31 cellular contexts compared by ENCODE assay signal in genomic region chr5:107228237-107228636, GRCh38.
"Had no signal": no experiment of that assay in that cellular context is flagged by ENCODE, and none has a peak within 500 bp of the region (broad histone marks: within the 10 kb centered on the region; RNA-seq: fewer than 3 reads in every experiment).

No MANE protein-coding gene starts in this region.

- H3K4me1 ChIP-seq: parathyroid adenoma, psoas muscle, right atrium auricular region, right lobe of liver, sigmoid colon, spleen, suprapubic skin, testis, transverse colon, upper lobe of left lung, uterus had no signal

- H3K4me3 ChIP-seq: ovary, psoas muscle, right atrium auricular region, right lobe of liver, sigmoid colon, skin epidermis, smooth muscle cell, spleen, suprapubic skin, testis, tibial artery, transverse colon, upper lobe of left lung, uterus had no signal

- H3K4me2 ChIP-seq: smooth muscle cell had no signal

- DNase-seq: naive B cell; naive thymus-derived CD8-positive, alpha-beta T cell; nephron progenitor cell; nucleus accumbens; ovary; posterior cingulate gyrus; psoas muscle; retina; right lobe of liver; sigmoid colon; spleen; stimulated activated CD4-positive, alpha-beta T cell treated with anti-CD3 and anti-CD28 coated beads, Interleukin-12 subunit alpha, Interleukin-12 subunit beta, amount 100 ng/mL, for 4 hours; stimulated activated CD4-positive, alpha-beta T cell treated with anti-CD3 and anti-CD28 coated beads, Interleukin-1b, Interleukin-23, amount 100 ng/mL, for 48 hours; stimulated activated CD4-positive, alpha-beta T cell treated with anti-CD3 and anti-CD28 coated beads, Interleukin-4, amount 100 ng/mL, for 1 hour; stimulated activated CD4-positive, alpha-beta T cell treated with anti-CD3 and anti-CD28 coated beads, Interleukin-4, amount 100 ng/mL, for 4 hours; stimulated activated CD8-positive, alpha-beta memory T cell treated with anti-CD3 and anti-CD28 coated beads, Interleukin-4, amount 100 ng/mL, for 48 hours; stimulated activated naive CD4-positive, alpha-beta T cell; stimulated activated naive CD8-positive, alpha-beta T cell treated with anti-CD3 and anti-CD28 coated beads, Interleukin-15, amount 100 ng/mL, for 72 hours; stimulated activated naive CD8-positive, alpha-beta T cell treated with anti-CD3 and anti-CD28 coated beads, Interleukin-15, Interleukin-2, amounts not matched to agents 100 U/mL and 50 U/mL, for 24 hours; substantia nigra; testis; tibial artery; transverse colon; upper lobe of left lung; uterus had no signal

- H3K9ac ChIP-seq: parathyroid adenoma had no signal

- H3K9me3 ChIP-seq: neutrophil, ovary, psoas muscle, right atrium auricular region, right lobe of liver, sigmoid colon, suprapubic skin, testis, tibial artery, transverse colon, upper lobe of left lung, uterus had no signal

- H2AFZ ChIP-seq: parathyroid adenoma had no signal

- H3K27ac ChIP-seq: neutrophil, ovary, parathyroid adenoma, psoas muscle, right atrium auricular region, right lobe of liver, sigmoid colon, skin epidermis, spleen, suprapubic skin, testis, tibial artery, transverse colon, upper lobe of left lung, uterus had no signal

- H3K27me3 ChIP-seq: neutrophil, ovary, right atrium auricular region, right lobe of liver, sigmoid colon, spleen, suprapubic skin, testis, tibial artery, transverse colon, upper lobe of left lung, uterus had no signal

- H3K79me2 ChIP-seq: parathyroid adenoma had no signal

- H3K36me3 ChIP-seq: neutrophil, ovary, right atrium auricular region, right lobe of liver, sigmoid colon, spleen, suprapubic skin, tibial artery, transverse colon, upper lobe of left lung, uterus had no signal
